In the genomic region with DNA sequence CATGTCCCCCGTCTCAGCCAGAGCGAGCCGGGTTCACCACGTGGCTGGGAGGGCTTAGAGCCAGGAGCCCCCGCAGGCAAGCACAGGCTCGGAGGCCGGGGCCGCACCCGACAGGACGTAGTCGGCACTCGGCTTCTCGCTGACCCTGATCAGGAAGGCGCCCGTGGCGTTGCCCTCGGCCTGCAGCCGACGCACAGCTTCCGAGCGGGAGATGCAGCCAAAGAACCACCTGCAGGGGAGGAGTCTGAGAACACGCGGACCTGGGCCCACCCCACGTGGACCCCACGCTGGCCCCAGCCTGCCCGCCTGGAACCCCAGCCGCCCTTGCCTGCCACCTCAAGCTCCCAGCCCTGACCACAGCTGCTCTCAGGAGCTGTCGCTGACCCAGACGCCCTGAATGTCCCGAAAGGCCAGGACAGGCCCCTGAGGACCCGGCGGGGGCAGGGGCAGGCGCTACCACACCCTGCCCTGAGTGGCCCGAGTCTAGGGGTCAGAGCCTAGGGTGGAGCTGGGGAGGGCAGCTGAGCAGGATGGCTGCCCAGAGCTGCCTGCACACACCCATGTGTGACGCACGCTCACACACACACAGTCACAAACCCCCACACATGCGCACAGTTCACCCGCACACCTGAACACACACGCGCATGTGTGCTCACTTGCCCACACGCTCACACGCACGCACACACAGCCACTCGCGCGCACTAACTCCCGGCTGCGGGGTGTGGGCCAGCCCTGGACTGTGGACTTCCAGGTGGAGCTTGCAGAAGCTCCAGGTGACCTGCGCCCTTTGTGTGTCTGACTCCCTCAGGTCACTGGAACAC, we compare ENCODE assay signal across 8 cellular contexts. TPM values are rescaled to one million over a fixed set of nuclear protein-coding genes. Genes with fewer than 3 reads are reported as not detected.
DNase-seq lines count a peak whose midpoint lies in the region; ATAC-seq and TF ChIP-seq lines count a peak whose summit lies in the region.
"Had no signal": no experiment of that assay in that cellular context is flagged by ENCODE, and none has a peak within 500 bp of the region (broad histone marks: within the 10 kb centered on the region; RNA-seq: fewer than 3 reads in every experiment).

No MANE protein-coding gene starts in this region.

- TF ChIP-seq POLR2A in right lobe of liver (IDR thresholded peaks at IDR 0.05) = peak; percentile 39

- peaks cover 5 to 21% (median 11%) of the 10 kb centered on the region in 3 donors for H3K27me3 Mint-ChIP-seq in CD14-positive monocyte (ENCODE audit: low read depth in 3 of 3)
- H3K27me3 Mint-ChIP-seq in immature natural killer cell (ENCODE audit: low read depth in 3 of 3) = peaks cover 2 to 7% (median 3%) of the 10 kb centered on the region in 3 donors

- peak overlapping the region in 2 of 3 donors; percentile 21 to 27 for H3K27ac ChIP-seq in right lobe of liver
- H3K27ac ChIP-seq: breast epithelium, neutrophil had no signal

- no peak overlapping the region for H3K4me3 ChIP-seq in GM06990 (replicated peaks; ENCODE audit: low read depth, low read length)
- peak overlapping the region in 2 of 3 donors; percentile 16 to 32 for H3K4me3 ChIP-seq in right lobe of liver

- no peaks in the 10 kb centered on the region for H3K9me3 ChIP-seq in right lobe of liver
- H3K9me3 ChIP-seq: breast epithelium, neutrophil had no signal

- peak overlapping the region in 1 of 2 donors; percentile 21 for H3K4me3 Mint-ChIP-seq in CD14-positive monocyte
- no peak overlapping the region for H3K4me3 Mint-ChIP-seq in immature natural killer cell

- intact Hi-C loops in right lobe of liver (cut with DNase I) (loop anchor here in 1 of 2 donors (10.0 kb wide), 1 partner anchor 440 kb away; a partner anchor contains a TSS), CD14-positive monocyte (cut with micrococcal nuclease) (loop anchor here (5.0 to 10.0 kb wide), 7 partner anchors 42 to 447 kb away; a partner anchor contains a TSS)

- peak; percentile 32 for DNase-seq in GM06990 (ENCODE audit: extremely low read depth, insufficient read length)
- DNase-seq in T-helper 1 cell = peak in 3 of 5 donors; percentile 7 to 27 (median 16)
- DNase-seq in right lobe of liver = peak; percentile 73 to 92 (median 89)
- DNase-seq in CD14-positive monocyte (ENCODE audit: low spot score) = no peak
- DNase-seq in immature natural killer cell = no peak

- H3K4me1 ChIP-seq in right lobe of liver = peaks cover 0 to 16% (median 7%) of the 10 kb centered on the region in 4 donors

- H3K27me3 ChIP-seq in GM06990 (replicated peaks; ENCODE audit: control insufficient read depth, insufficient read depth, low read length) (no peaks in the 10 kb centered on the region), right lobe of liver (no peaks in the 10 kb centered on the region)

- TF ChIP-seq CTCF in GM06990 (IDR thresholded peaks at IDR 0.05; ENCODE audit: insufficient read depth, low read length, poor library complexity, severe bottlenecking) = no peak
- no peak for TF ChIP-seq CTCF in right lobe of liver (IDR thresholded peaks at IDR 0.05)
- TF ChIP-seq CTCF in CD14-positive monocyte (IDR thresholded peaks at IDR 0.05) = no peak

- WGBS in right lobe of liver (ENCODE audit: insufficient coverage, low coverage, low lambda C conversion rate, missing lambda C conversion rate) = 23% methylated on average over 10 of the region's 49 CpGs

- peaks cover 0 to 2% of the 10 kb centered on the region in 2 donors for H3K36me3 Mint-ChIP-seq in CD14-positive monocyte
- no peaks in the 10 kb centered on the region for H3K36me3 Mint-ChIP-seq in immature natural killer cell

- ATAC-seq in right lobe of liver = peak; percentile 46 to 62 (median 56)
- no peak for ATAC-seq in GM18511 (IDR thresholded peaks at IDR 0.05; ENCODE audit: unreplicated experiment)

- H3K4me1 Mint-ChIP-seq in CD14-positive monocyte (peaks cover 16% of the 10 kb centered on the region), immature natural killer cell (peaks cover 0 to 4% of the 10 kb centered on the region in 2 donors)

- H3K9me3 Mint-ChIP-seq in CD14-positive monocyte (peaks cover 0 to 3% (median 0%) of the 10 kb centered on the region in 7 donors), immature natural killer cell (no peaks in the 10 kb centered on the region)

- H3K27ac Mint-ChIP-seq in CD14-positive monocyte (no peak overlapping the region), immature natural killer cell (no peak overlapping the region)

- H3K36me3 ChIP-seq in GM06990 (ENCODE audit: control insufficient read depth, insufficient read depth, low read length) (no peaks in the 10 kb centered on the region), right lobe of liver (no peaks in the 10 kb centered on the region)
- H3K36me3 ChIP-seq: breast epithelium, neutrophil had no signal

RNA-seq across cellular contexts. Expression of a gene that starts 2.1 kb away (rescaled TPM):
- total RNA-seq in right lobe of liver = 10 to 100 TPM in 1 of 6 experiments, 1 to 10 TPM in 3, under 1 TPM in 2; 0.78 to 11.0 (median 3.6) TPM
- polyA plus RNA-seq in CD14-positive monocyte (1 to 10 TPM in 1 of 2 donors, under 1 TPM in 1; 0.66 to 1.5 TPM), immature natural killer cell (under 1 TPM in 1 of 3 donors, not detected in 2; 0.37 TPM)

RNA-seq across cellular contexts. Expression of a gene that starts 12.5 kb away (rescaled TPM):
- not detected for total RNA-seq in right lobe of liver
- not detected for polyA plus RNA-seq in CD14-positive monocyte
- polyA plus RNA-seq in immature natural killer cell = not detected

RNA-seq across cellular contexts. Expression of a gene that starts 14.5 kb away (rescaled TPM):
- 10 to 100 TPM; 50.2 to 99.4 (median 76.7) TPM for total RNA-seq in right lobe of liver
- polyA plus RNA-seq in CD14-positive monocyte (10 to 100 TPM; 13.4 to 26.1 TPM), immature natural killer cell (10 to 100 TPM; 14.9 to 84.3 (median 41.9) TPM)

RNA-seq across cellular contexts. Expression of a gene that starts 18.9 kb away (rescaled TPM):
- total RNA-seq in right lobe of liver = not detected
- polyA plus RNA-seq in CD14-positive monocyte (not detected), immature natural killer cell (not detected)

RNA-seq across cellular contexts. Expression of a gene that starts 36.2 kb away (rescaled TPM):
- total RNA-seq in right lobe of liver = 100 to 1,000 TPM in 2 of 6 experiments, 1 to 10 TPM in 1, under 1 TPM in 3; 0.22 to 153 (median 1.0) TPM
- polyA plus RNA-seq in CD14-positive monocyte (not detected), immature natural killer cell (not detected)

Comparison
In these comparisons a context has a peak if more than half of its experiments do, and no peak if none do; other contexts are left out.
1. DNase-seq: peak in GM06990 (single experiment), T-helper 1 cell (3 of 5) and right lobe of liver (3 of 3); none in CD14-positive monocyte (single experiment) and immature natural killer cell (0 of 3).